In genomic region chr11:33474866-33475265, GRCh38 we compare ENCODE assay signal across 16 cellular contexts.
DNase-seq lines count a peak whose midpoint lies in the region; ATAC-seq and TF ChIP-seq lines count a peak whose summit lies in the region.
"Had no signal": no experiment of that assay in that cellular context is flagged by ENCODE, and none has a peak within 500 bp of the region (broad histone marks: within the 10 kb centered on the region; RNA-seq: fewer than 3 reads in every experiment).

No MANE protein-coding gene starts in this region.

- peaks cover 4% of the 10 kb centered on the region; the same call in 1 of the 2 replicates for H3K36me3 ChIP-seq in OCI-LY7 (ENCODE audit: insufficient read depth, low read length)
- no peaks in the 10 kb centered on the region for H3K36me3 ChIP-seq in parathyroid adenoma (ENCODE audit: control insufficient read depth, insufficient read depth, low read length)
- no peaks in the 10 kb centered on the region for H3K36me3 ChIP-seq in Caco-2 (ENCODE audit: control insufficient read depth, insufficient read depth, low read length)
- H3K36me3 ChIP-seq in prostate gland, result no peaks in the 10 kb centered on the region
- H3K36me3 ChIP-seq: HAP-1 had no signal

- no peaks in the 10 kb centered on the region for H3K4me1 Mint-ChIP-seq in Caco-2 (ENCODE audit: low read depth, unreplicated experiment)
- H3K4me1 Mint-ChIP-seq: CD4-positive, alpha-beta memory T cell had no signal

- WGBS in prostate gland, result 68% methylated on average over 4 of the region's 4 CpGs

- no peaks in the 10 kb centered on the region for H4K20me1 ChIP-seq in OCI-LY7 (ENCODE audit: insufficient read depth, low read length)

- intact Hi-C loops in OCI-LY7 (cut with micrococcal nuclease; ENCODE audit: unreplicated experiment), result loop anchor here (5.0 kb wide), 2 partner anchors 68 to 218 kb away; partner anchors contain the start of gene HIPK3
- intact Hi-C loops in Caco-2 (cut with micrococcal nuclease; ENCODE audit: unreplicated experiment), result no loop called here
- intact Hi-C loops in left ventricle myocardium superior (cut with micrococcal nuclease), result no loop called here
- intact Hi-C loops in prostate gland (cut with DNase I), result no loop called here

- ATAC-seq in left ventricle myocardium superior, result no peak

- H3K27me3 ChIP-seq in parathyroid adenoma (ENCODE audit: control insufficient read depth, insufficient read depth, low read length) (no peaks in the 10 kb centered on the region), Caco-2 (replicated peaks; ENCODE audit: control insufficient read depth, insufficient read depth, low read length) (peaks cover 2% of the 10 kb centered on the region; the same call in 1 of the 2 replicates), prostate gland (replicated peaks; ENCODE audit: insufficient read depth) (no peaks in the 10 kb centered on the region)

- H3K9me3 Mint-ChIP-seq in Caco-2 (ENCODE audit: unreplicated experiment), result no peaks in the 10 kb centered on the region

- H3K9ac ChIP-seq in parathyroid adenoma, result no peak overlapping the region

- peaks cover 11% of the 10 kb centered on the region for H3K27me3 Mint-ChIP-seq in Caco-2 (ENCODE audit: insufficient read depth, unreplicated experiment)

- no peak overlapping the region for H3K27ac Mint-ChIP-seq in Caco-2 (ENCODE audit: unreplicated experiment)
- H3K27ac Mint-ChIP-seq: CD4-positive, alpha-beta memory T cell had no signal

- no peak overlapping the region for H3K4me3 Mint-ChIP-seq in Caco-2 (ENCODE audit: unreplicated experiment)
- H3K4me3 Mint-ChIP-seq: CD4-positive, alpha-beta memory T cell had no signal

- H3K27ac ChIP-seq in OCI-LY7 (ENCODE audit: low read depth, low read length, poor library complexity, severe bottlenecking) (peak overlapping the region; percentile 81), cingulate gyrus (ENCODE audit: low read depth, low read length) (peak overlapping the region; percentile 14), parathyroid adenoma (peak overlapping the region; percentile 88), prostate gland (no peak overlapping the region)

- no peak for DNase-seq in OCI-LY7 (ENCODE audit: low spot score)
- no peak for DNase-seq in hepatic stellate cell (ENCODE audit: low spot score)
- DNase-seq in Caco-2, result no peak
- no peak for DNase-seq in left ventricle myocardium superior
- DNase-seq in prostate gland (ENCODE audit: low spot score), result no peak
- DNase-seq: C1 segment of cervical spinal cord; CD4-positive, alpha-beta memory T cell; COR-L47; DMS153; DND-41; EL; GDM1; GOT3 had no signal

- H2AFZ ChIP-seq in OCI-LY7 (ENCODE audit: low read length), result no peak overlapping the region
- H2AFZ ChIP-seq in parathyroid adenoma, result no peak overlapping the region

- H3K9me3 ChIP-seq in OCI-LY7 (ENCODE audit: low read length) (peaks cover 5% of the 10 kb centered on the region; the same call in 1 of the 2 replicates), parathyroid adenoma (ENCODE audit: control insufficient read depth, low read length) (no peaks in the 10 kb centered on the region), Caco-2 (no peaks in the 10 kb centered on the region), prostate gland (no peaks in the 10 kb centered on the region)
- H3K9me3 ChIP-seq: HAP-1 had no signal

- H3K4me2 ChIP-seq in OCI-LY7 (ENCODE audit: low read length), result peak overlapping the region; percentile 84
- no peak overlapping the region for H3K4me2 ChIP-seq in parathyroid adenoma (ENCODE audit: low read length)

- POLR2A ChIA-PET in OCI-LY7 (lab: Charles Lee), result interaction anchor here (0.7 to 6.9 kb wide), 14 partner anchors 12 to 283 kb away, joined by 3 to 49 read pairs (median 6); no protein-coding TSS in a partner anchor
- POLR2A ChIA-PET in Caco-2 (lab: Charles Lee), result no interaction called here

- no peaks in the 10 kb centered on the region for H3K9me2 ChIP-seq in OCI-LY7 (ENCODE audit: insufficient read depth, low read length)

- BruUV-seq in OCI-LY7 (replicated peaks; lab: Mats Ljungman, UMichigan), result no TSS peak
- BruUV-seq in Caco-2 (replicated peaks; lab: Mats Ljungman, UMichigan), result no TSS peak

- CTCF ChIA-PET in OCI-LY7 (lab: Charles Lee; ENCODE audit: unreplicated experiment), result interaction anchor here (1.0 to 1.4 kb wide), 2 partner anchors 17 to 21 kb away, joined by 3 to 5 read pairs; no protein-coding TSS in a partner anchor
- CTCF ChIA-PET in Caco-2 (lab: Charles Lee), result no interaction called here

- H3K79me2 ChIP-seq in OCI-LY7 (ENCODE audit: insufficient read depth, low read depth, low read length) (peaks cover 99% of the 10 kb centered on the region), parathyroid adenoma (peaks cover 10% of the 10 kb centered on the region)

- no peaks in the 10 kb centered on the region for H3K36me3 Mint-ChIP-seq in Caco-2 (ENCODE audit: insufficient read depth, unreplicated experiment)
- H3K36me3 Mint-ChIP-seq: CD4-positive, alpha-beta memory T cell had no signal

- H3K4me1 ChIP-seq in OCI-LY7 (ENCODE audit: insufficient read depth, low read length, poor library complexity, severe bottlenecking) (peaks cover 99% of the 10 kb centered on the region), parathyroid adenoma (peaks cover 36% of the 10 kb centered on the region), Caco-2 (no peaks in the 10 kb centered on the region), prostate gland (replicated peaks) (no peaks in the 10 kb centered on the region)
- H3K4me1 ChIP-seq: HAP-1 had no signal

- peak overlapping the region; percentile 43 for H3K4me3 ChIP-seq in OCI-LY7 (ENCODE audit: low read depth, low read length, poor library complexity, severe bottlenecking)
- no peak overlapping the region for H3K4me3 ChIP-seq in parathyroid adenoma (ENCODE audit: low read depth, low read length)
- H3K4me3 ChIP-seq in Caco-2 (ENCODE audit: low read depth, low read length), result no peak overlapping the region
- H3K4me3 ChIP-seq in prostate gland, result no peak overlapping the region
- H3K4me3 ChIP-seq: HAP-1 had no signal

- no peak for TF ChIP-seq CTCF in OCI-LY7 (conservative IDR thresholded peaks at IDR 0.05; ENCODE audit: low read length)
- TF ChIP-seq CTCF in parathyroid adenoma (IDR thresholded peaks at IDR 0.05), result no peak
- TF ChIP-seq CTCF in Caco-2 (IDR thresholded peaks at IDR 0.05; ENCODE audit: insufficient read depth in 1 of 2, low read depth in 1 of 2, low read length in 1 of 2, severe bottlenecking in 1 of 2, unreplicated experiment in 1 of 2), result no peak
- no peak for TF ChIP-seq CTCF in prostate gland (IDR thresholded peaks at IDR 0.05)

- no peak for TF ChIP-seq POLR2A in prostate gland (IDR thresholded peaks at IDR 0.05)

Comparison
In these comparisons a context has a peak if more than half of its experiments do, and no peak if none do; other contexts are left out.
1. H3K27ac ChIP-seq: peak in OCI-LY7 (single experiment), cingulate gyrus (single experiment) and parathyroid adenoma (single experiment); none in prostate gland (0 of 2).